29 cellular contexts compared by ENCODE assay signal in genomic region chr22:24093855-24094254, GRCh38.
A peak's percentile ranks its signal among the peaks of the same experiment; 100 is the strongest.
DNase-seq lines count a peak whose midpoint lies in the region; ATAC-seq, FAIRE-seq and TF ChIP-seq lines count a peak whose summit lies in the region.
"Had no signal": no experiment of that assay in that cellular context is flagged by ENCODE, and none has a peak within 500 bp of the region (broad histone marks: within the 10 kb centered on the region; RNA-seq: fewer than 3 reads in every experiment).

No MANE protein-coding gene starts in this region.

- H2AK5ac ChIP-seq in H9 (ENCODE audit: insufficient read length, low read length) (no peak overlapping the region), mesendoderm (ENCODE audit: low read length) (no peak overlapping the region)

- H2BK5ac ChIP-seq in H9 (ENCODE audit: insufficient read length, low read length) (no peak overlapping the region), mesendoderm (ENCODE audit: low read length) (no peak overlapping the region)

- H3K27ac Mint-ChIP-seq in Calu3 (ENCODE audit: unreplicated experiment) (no peak overlapping the region), H9 (peak overlapping the region in 1 of 3 experiments; percentile 61; a peak in 2 of 7 replicates)
- H3K27ac Mint-ChIP-seq: activated CD4-positive, alpha-beta T cell treated with anti-CD3 and anti-CD28 coated beads, Interleukin-2, amount 10 ng/mL, durations not matched to agents 7 days and 5 days; activated naive CD8-positive, alpha-beta T cell treated with anti-CD3 and anti-CD28 coated beads, Interleukin-2, amount 10 ng/mL, durations not matched to agents 7 days and 5 days; activated T-helper 17 cell treated with anti-CD3 and anti-CD28 coated beads, Interleukin-2, amount 50 U/mL, for 72 hours; progenitor cell of endocrine pancreas had no signal

- no peak overlapping the region for H2BK12ac ChIP-seq in H9 (ENCODE audit: insufficient read length, low read depth, low read length)

- no peak overlapping the region for H3K9ac ChIP-seq in H9 (ENCODE audit: extremely low read depth, insufficient read length, low read length)
- H3K9ac ChIP-seq in K562 (ENCODE audit: insufficient read depth in 1 of 2, low read depth in 2 of 2, low read length in 2 of 2) = no peak overlapping the region
- no peak overlapping the region for H3K9ac ChIP-seq in mesendoderm (ENCODE audit: low read length)
- H3K9ac ChIP-seq: BLaER1 treated with 17β-estradiol and CSF1 and Interleukin-3, amounts not matched to agents 10 nM and 100 nM had no signal

- no peak overlapping the region for H3K23ac ChIP-seq in H9 (ENCODE audit: insufficient read length, low read depth, low read length)
- no peak overlapping the region for H3K23ac ChIP-seq in mesendoderm (ENCODE audit: low read length)

- H3K4ac ChIP-seq in H9 (ENCODE audit: low read depth, low read length) (no peak overlapping the region), mesendoderm (ENCODE audit: low read depth, low read length) (no peak overlapping the region)

- H3K79me2 ChIP-seq in H9 (ENCODE audit: insufficient read depth, low read length) (no peaks in the 10 kb centered on the region), K562 (ENCODE audit: control insufficient read depth, insufficient read depth, low read length) (no peaks in the 10 kb centered on the region), mesendoderm (ENCODE audit: control insufficient read depth, insufficient read depth, low read length) (no peaks in the 10 kb centered on the region)

- ATAC-seq in K562 (no peak), HG03378 (IDR thresholded peaks at IDR 0.05; ENCODE audit: unreplicated experiment) (no peak), psoas muscle (no peak), HG02623 (IDR thresholded peaks at IDR 0.05; ENCODE audit: unreplicated experiment) (no peak)
- ATAC-seq: activated T-helper 17 cell treated with anti-CD3 and anti-CD28 coated beads, Interleukin-2, amount 50 U/mL, for 72 hours; left lobe of liver had no signal

- CTCF ChIA-PET in Calu3 (lab: Charles Lee) = interaction anchor here (0.9 to 1.0 kb wide), 2 partner anchors 62 to 81 kb away, joined by 3 to 4 read pairs; no protein-coding TSS in a partner anchor
- CTCF ChIA-PET in K562 (lab: Yijun Ruan, JAX; ENCODE audit: low intra/inter-chr PET ratio) = no interaction called here

- H2AFZ ChIP-seq in H9 (ENCODE audit: low read length) (no peak overlapping the region), K562 (ENCODE audit: low read depth, low read length) (no peak overlapping the region)
- H2AFZ ChIP-seq: PC-9 had no signal

- H3K56ac ChIP-seq in H9 (ENCODE audit: insufficient read length, low read depth, low read length) = no peak overlapping the region
- H3K56ac ChIP-seq in mesendoderm (ENCODE audit: low read length) = no peak overlapping the region

- H3K9me3 ChIP-seq in H9 (ENCODE audit: control insufficient read depth, low read depth, low read length) (no peaks in the 10 kb centered on the region), K562 (replicated peaks; ENCODE audit: control insufficient read depth, insufficient read depth, low read depth, low read length) (no peaks in the 10 kb centered on the region), psoas muscle (no peaks in the 10 kb centered on the region)
- H3K9me3 ChIP-seq: BLaER1 treated with 17β-estradiol and CSF1 and Interleukin-3, amounts not matched to agents 10 nM and 100 nM; MG63; transverse colon had no signal

- H3K9me3 Mint-ChIP-seq in Calu3 (ENCODE audit: low read depth, unreplicated experiment) (no peaks in the 10 kb centered on the region), H9 (no peaks in the 10 kb centered on the region)
- H3K9me3 Mint-ChIP-seq: activated CD4-positive, alpha-beta T cell treated with anti-CD3 and anti-CD28 coated beads, Interleukin-2, amount 10 ng/mL, durations not matched to agents 7 days and 5 days; activated naive CD8-positive, alpha-beta T cell treated with anti-CD3 and anti-CD28 coated beads, Interleukin-2, amount 10 ng/mL, durations not matched to agents 7 days and 5 days; activated T-helper 17 cell treated with anti-CD3 and anti-CD28 coated beads, Interleukin-2, amount 50 U/mL, for 72 hours; central memory CD8-positive, alpha-beta T cell had no signal

- H2BK20ac ChIP-seq in H9 (ENCODE audit: low read depth, low read length, poor library complexity, severe bottlenecking) = no peak overlapping the region

- DNase-seq in Calu3 (no peak), H9 (no peak), K562 (ENCODE audit: extremely low read depth in 1 of 4, low spot score in 3 of 4) (peak in 2 of 4 experiments; percentile 13 to 15), mesendoderm (peak; percentile 16), psoas muscle (no peak)
- DNase-seq: activated CD4-positive, alpha-beta T cell treated with anti-CD3 and anti-CD28 coated beads, Interleukin-2, amount 10 ng/mL, durations not matched to agents 7 days and 5 days; activated naive CD8-positive, alpha-beta T cell treated with anti-CD3 and anti-CD28 coated beads, Interleukin-2, amount 10 ng/mL, durations not matched to agents 7 days and 5 days; DMS53; hypothalamus; KG1; mesenchymal stem cell; MG63; NCI-H1105 treated with DMSO at 0.1 percent for 48 hours; NCI-H2029; NCI-H526; NK-92 treated with Interleukin-12 subunit alpha and Interleukin-12 subunit beta, amount 100 ng/mL, for 24 hours; PC-9; SHP77 treated with DMSO at 0.1 percent for 48 hours; T-helper 9 cell; transverse colon had no signal

- no peak overlapping the region for H3K4me3 Mint-ChIP-seq in Calu3 (ENCODE audit: low read depth, unreplicated experiment)
- no peak overlapping the region for H3K4me3 Mint-ChIP-seq in H9
- H3K4me3 Mint-ChIP-seq: activated CD4-positive, alpha-beta T cell treated with anti-CD3 and anti-CD28 coated beads, Interleukin-2, amount 10 ng/mL, durations not matched to agents 7 days and 5 days; activated naive CD8-positive, alpha-beta T cell treated with anti-CD3 and anti-CD28 coated beads, Interleukin-2, amount 10 ng/mL, durations not matched to agents 7 days and 5 days; activated T-helper 17 cell treated with anti-CD3 and anti-CD28 coated beads, Interleukin-2, amount 50 U/mL, for 72 hours; central memory CD8-positive, alpha-beta T cell had no signal

- no peak overlapping the region for H3K14ac ChIP-seq in H9 (ENCODE audit: insufficient read depth, low read length)

- H3K27ac ChIP-seq in H9 (ENCODE audit: insufficient read length, low read depth, low read length) = no peak overlapping the region
- no peak overlapping the region for H3K27ac ChIP-seq in K562 (ENCODE audit: extremely low read depth, low read depth, low read length)
- H3K27ac ChIP-seq in mesendoderm (ENCODE audit: low read depth, low read length) = no peak overlapping the region
- no peak overlapping the region for H3K27ac ChIP-seq in psoas muscle
- H3K27ac ChIP-seq: BLaER1 treated with 17β-estradiol and CSF1 and Interleukin-3, amounts not matched to agents 10 nM and 100 nM; PC-9; skin epidermis; transverse colon had no signal

- TF ChIP-seq EP300 in K562 (IDR thresholded peaks at IDR 0.05; ENCODE audit: low read length) = no peak

- H3K4me3 ChIP-seq in K562 = no peak overlapping the region
- no peak overlapping the region for H3K4me3 ChIP-seq in mesendoderm (ENCODE audit: low read length)
- no peak overlapping the region for H3K4me3 ChIP-seq in psoas muscle
- H3K4me3 ChIP-seq: BLaER1 treated with 17β-estradiol and CSF1 and Interleukin-3, amounts not matched to agents 10 nM and 100 nM; MG63; PC-9; skin epidermis; transverse colon had no signal

- H3K4me1 ChIP-seq in H9 (ENCODE audit: insufficient read depth, low read length) (no peaks in the 10 kb centered on the region), K562 (replicated peaks in 1 of 2; ENCODE audit: control insufficient read depth in 2 of 2, insufficient read depth in 2 of 2, low read length in 2 of 2) (peaks cover 22 to 31% of the 10 kb centered on the region in 2 experiments; a peak in 4 of 5 replicates), mesendoderm (ENCODE audit: control insufficient read depth, low read depth, low read length) (no peaks in the 10 kb centered on the region), psoas muscle (no peaks in the 10 kb centered on the region)
- H3K4me1 ChIP-seq: transverse colon had no signal

- no peak overlapping the region for H4K5ac ChIP-seq in H9 (ENCODE audit: insufficient read length, low read depth, low read length)
- H4K5ac ChIP-seq in mesendoderm (ENCODE audit: low read length) = no peak overlapping the region

- H3K27me3 ChIP-seq in H9 (ENCODE audit: insufficient read depth, low read length) (no peaks in the 10 kb centered on the region), K562 (ENCODE audit: control insufficient read depth in 2 of 2, insufficient read depth in 2 of 2, low read length in 2 of 2) (no peaks in the 10 kb centered on the region), mesendoderm (ENCODE audit: insufficient read depth, low read length, poor library complexity) (no peaks in the 10 kb centered on the region), psoas muscle (ENCODE audit: insufficient read depth in 3 of 3, low read length in 2 of 3) (no peaks in the 10 kb centered on the region)
- H3K27me3 ChIP-seq: BLaER1 treated with 17β-estradiol and CSF1 and Interleukin-3, amounts not matched to agents 10 nM and 100 nM; MG63; transverse colon had no signal

- H3K4me2 ChIP-seq in H9 (ENCODE audit: insufficient read depth, insufficient read length, low read length) = no peak overlapping the region
- H3K4me2 ChIP-seq in K562 (ENCODE audit: insufficient read depth, low read length) = no peak overlapping the region
- no peak overlapping the region for H3K4me2 ChIP-seq in mesendoderm (ENCODE audit: low read length)
- H3K4me2 ChIP-seq: BLaER1 treated with 17β-estradiol and CSF1 and Interleukin-3, amounts not matched to agents 10 nM and 100 nM; PC-9 had no signal

- H3T11ph ChIP-seq in H9 (ENCODE audit: low read length) = no peak overlapping the region

- no peak for TF ChIP-seq RAD21 in K562 (CRISPR knock-in tag; conservative IDR thresholded peaks at IDR 0.05 in 1 of 2, IDR thresholded peaks at IDR 0.05 in 1 of 2)

- no CpG with 5 or more reads among the region's 7 CpGs for WGBS in H9 (ENCODE audit: extremely low coverage, insufficient read length, low lambda C conversion rate)
- 91% methylated on average over 7 of the region's 7 CpGs for WGBS in K562 (ENCODE audit: insufficient coverage, low coverage, missing lambda C conversion rate)
- WGBS in mesendoderm (ENCODE audit: extremely low coverage, insufficient coverage, low lambda C conversion rate) = no CpG with 5 or more reads among the region's 7 CpGs
- WGBS in psoas muscle, 3 donors = 95 to 98% (median 97%) methylated on average over 7 of the region's 7 CpGs

- H3K4me1 Mint-ChIP-seq in Calu3 (ENCODE audit: low read depth, unreplicated experiment) (no peaks in the 10 kb centered on the region), H9 (peaks cover 8% of the 10 kb centered on the region in 2 experiments)
- H3K4me1 Mint-ChIP-seq: central memory CD8-positive, alpha-beta T cell had no signal

- H3K18ac ChIP-seq in H9 (ENCODE audit: insufficient read length, low read depth, low read length) = no peak overlapping the region
- no peak overlapping the region for H3K18ac ChIP-seq in mesendoderm (ENCODE audit: low read length)

- no peak for TF ChIP-seq POLR2A in K562 (conservative IDR thresholded peaks at IDR 0.05)

- BruUV-seq in Calu3 (replicated peaks; lab: Mats Ljungman, UMichigan) = no TSS peak
- no TSS peak for BruUV-seq in K562 (replicated peaks; lab: Mats Ljungman, UMichigan)

- H3K23me2 ChIP-seq in H9 (ENCODE audit: insufficient read length, low read depth, low read length, poor library complexity, severe bottlenecking) = no peaks in the 10 kb centered on the region

- intact Hi-C loops in Calu3 (cut with micrococcal nuclease; ENCODE audit: unreplicated experiment) (no loop called here), K562 (cut with micrococcal nuclease) (no loop called here), psoas muscle (cut with DNase I) (no loop called here)

- no peak overlapping the region for H2BK120ac ChIP-seq in H9 (ENCODE audit: low read depth, low read length, poor library complexity, severe bottlenecking)
- H2BK120ac ChIP-seq in mesendoderm (ENCODE audit: low read depth, low read length) = no peak overlapping the region

- H4K91ac ChIP-seq in H9 (ENCODE audit: insufficient read length, low read depth, low read length) = no peak overlapping the region

- POLR2A ChIA-PET in K562 (lab: Yijun Ruan, JAX) = no interaction called here

- peaks cover 16% of the 10 kb centered on the region for H3K36me3 Mint-ChIP-seq in Calu3 (ENCODE audit: insufficient read depth, unreplicated experiment)
- H3K36me3 Mint-ChIP-seq in H9 (ENCODE audit: insufficient read depth in 1 of 3, low read depth in 3 of 3) = peaks cover 9 to 64% (median 57%) of the 10 kb centered on the region in 3 experiments; a peak in 6 of 7 replicates

- H2BK15ac ChIP-seq in H9 (ENCODE audit: low read depth, low read length) (no peak overlapping the region), mesendoderm (replicated peaks; ENCODE audit: low read depth) (no peak overlapping the region)

- H3K36me3 ChIP-seq in K562 (ENCODE audit: control insufficient read depth, insufficient read depth, low read length) = peaks cover 84% of the 10 kb centered on the region; the same call in 2 of the 3 replicates
- peaks cover 5% of the 10 kb centered on the region for H3K36me3 ChIP-seq in mesendoderm (ENCODE audit: control insufficient read depth, insufficient read depth, low read length)
- H3K36me3 ChIP-seq in psoas muscle (ENCODE audit: insufficient read depth in 1 of 2, low read depth in 1 of 2) = peaks cover 0 to 83% of the 10 kb centered on the region in 2 donors

- peaks cover 4% of the 10 kb centered on the region for H3K9me1 ChIP-seq in K562 (ENCODE audit: control insufficient read depth, insufficient read depth, low read length)

- in situ Hi-C loops in K562 (cut with MboI) = no loop called here

- FAIRE-seq in K562 (lab: Jason Lieb, UNC) = no peak
- FAIRE-seq: G401.6 had no signal

- H3K79me1 ChIP-seq in H9 (ENCODE audit: insufficient read depth, low read depth, low read length, poor library complexity, severe bottlenecking) = no peaks in the 10 kb centered on the region
- H3K79me1 ChIP-seq in mesendoderm (ENCODE audit: low read length) = no peaks in the 10 kb centered on the region

- H4K20me1 ChIP-seq in H9 (ENCODE audit: control insufficient read depth, insufficient read depth, insufficient read length) (no peaks in the 10 kb centered on the region), K562 (replicated peaks; ENCODE audit: control insufficient read depth, insufficient read depth, low read length) (no peaks in the 10 kb centered on the region)

- TF ChIP-seq CTCF in Calu3 (IDR thresholded peaks at IDR 0.05; ENCODE audit: unreplicated experiment) (peak; percentile 18), H9 (conservative IDR thresholded peaks at IDR 0.05) (peak; percentile 35; the same call in 2 of the 3 replicates), K562 (IDR thresholded peaks at IDR 0.05 in 2 of 3, conservative IDR thresholded peaks at IDR 0.05 in 1 of 3; ENCODE audit: insufficient read depth in 2 of 3, low read depth in 1 of 3, low read length in 3 of 3) (0 out of 6 replicates have a peak, but pooled peaks of 1 of the 3 experiments have one; percentile 21), psoas muscle (IDR thresholded peaks at IDR 0.05) (no peak)

- H3K27me3 Mint-ChIP-seq in Calu3 (ENCODE audit: unreplicated experiment) = no peaks in the 10 kb centered on the region
- H3K27me3 Mint-ChIP-seq in H9 (ENCODE audit: low read depth) = no peaks in the 10 kb centered on the region
- H3K27me3 Mint-ChIP-seq: activated CD4-positive, alpha-beta T cell treated with anti-CD3 and anti-CD28 coated beads, Interleukin-2, amount 10 ng/mL, durations not matched to agents 7 days and 5 days; activated naive CD8-positive, alpha-beta T cell treated with anti-CD3 and anti-CD28 coated beads, Interleukin-2, amount 10 ng/mL, durations not matched to agents 7 days and 5 days; activated T-helper 17 cell treated with anti-CD3 and anti-CD28 coated beads, Interleukin-2, amount 50 U/mL, for 72 hours; central memory CD8-positive, alpha-beta T cell; progenitor cell of endocrine pancreas had no signal

- no peak overlapping the region for H4K8ac ChIP-seq in H9 (replicated peaks; ENCODE audit: insufficient read length, low read depth, low read length)
- H4K8ac ChIP-seq in mesendoderm (ENCODE audit: low read depth, low read length) = no peak overlapping the region
